8 cellular contexts compared by ENCODE assay signal in genomic region chr3:48709051-48709461, GRCh38. TPM values are rescaled to one million over a fixed set of nuclear protein-coding genes. Genes with fewer than 3 reads are reported as not detected.
DNase-seq lines count a peak whose midpoint lies in the region; ATAC-seq, FAIRE-seq and TF ChIP-seq lines count a peak whose summit lies in the region.

No MANE protein-coding gene starts in this region.

- peaks cover 0 to 59% of the 10 kb centered on the region in 2 donors for H3K36me3 ChIP-seq in adrenal gland (replicated peaks in 1 of 2)
- peaks cover 96% of the 10 kb centered on the region for H3K36me3 ChIP-seq in mesodermal cell (ENCODE audit: control insufficient read depth, insufficient read depth, low read length)

- TF ChIP-seq POLR2A in adrenal gland (IDR thresholded peaks at IDR 0.05), result no peak

- intact Hi-C loops in right cardiac atrium (cut with DNase I), result no loop called here
- intact Hi-C loops in Right ventricle myocardium inferior (cut with DNase I), result no loop called here
- intact Hi-C loops in adrenal gland (cut with DNase I), result no loop called here

- H3K4me3 ChIP-seq in right cardiac atrium (ENCODE audit: low read length), result no peak overlapping the region
- no peak overlapping the region for H3K4me3 ChIP-seq in adrenal gland
- H3K4me3 ChIP-seq in mesodermal cell (ENCODE audit: extremely low read depth, insufficient read depth, low read length, poor library complexity, severe bottlenecking), result no peak overlapping the region

- TF ChIP-seq CTCF in adrenal gland (IDR thresholded peaks at IDR 0.05), result no peak

- H3K4me1 ChIP-seq in right cardiac atrium (ENCODE audit: control insufficient read depth, insufficient read depth, low read length), result peaks cover 7% of the 10 kb centered on the region
- peaks cover 13 to 56% of the 10 kb centered on the region in 2 donors for H3K4me1 ChIP-seq in adrenal gland (replicated peaks in 1 of 2)
- peaks cover 13% of the 10 kb centered on the region for H3K4me1 ChIP-seq in mesodermal cell (ENCODE audit: control insufficient read depth, insufficient read depth, low read length, poor library complexity, severe bottlenecking)

- WGBS in right cardiac atrium, result 64% methylated on average over 7 of the region's 7 CpGs
- WGBS in adrenal gland, 4 donors, result 65 to 76% (median 67%) methylated on average over 6 to 7 of the region's 7 CpGs
- WGBS in mesodermal cell (ENCODE audit: insufficient coverage in 2 of 2), 2 experiments, result 94 to 98% methylated on average over 7 of the region's 7 CpGs

- DNase-seq in right cardiac atrium, result no peak
- no peak for DNase-seq in Right ventricle myocardium inferior (ENCODE audit: missing footprints)
- no peak for DNase-seq in adrenal gland
- no peak for DNase-seq in urothelium cell line (ENCODE audit: low spot score)
- DNase-seq in SW 1271 (lab: John Stamatoyannopoulos, UW), result no peak

- FAIRE-seq in urothelium cell line (lab: Jason Lieb, UNC), result peak; percentile 20

- H3K27me3 ChIP-seq in right cardiac atrium (ENCODE audit: control insufficient read depth, insufficient read depth) (no peaks in the 10 kb centered on the region), adrenal gland (no peaks in the 10 kb centered on the region)

- peak overlapping the region; percentile 28 for H3K27ac ChIP-seq in right cardiac atrium (ENCODE audit: low read length)
- peak overlapping the region in 3 of 5 donors; percentile 13 to 79 (median 35) for H3K27ac ChIP-seq in adrenal gland
- H3K27ac ChIP-seq in mesodermal cell (ENCODE audit: low read depth, low read length, severe bottlenecking), result peak overlapping the region; percentile 45

- no peaks in the 10 kb centered on the region for H3K9me3 ChIP-seq in right cardiac atrium (ENCODE audit: control insufficient read depth, low read length)
- no peaks in the 10 kb centered on the region for H3K9me3 ChIP-seq in adrenal gland (replicated peaks in 1 of 3)
- H3K9me3 ChIP-seq in mesodermal cell (ENCODE audit: control insufficient read depth, low read length), result no peaks in the 10 kb centered on the region

- no peak for ATAC-seq in right cardiac atrium
- no peak for ATAC-seq in Right ventricle myocardium inferior
- ATAC-seq in HG03342 (IDR thresholded peaks at IDR 0.05; ENCODE audit: unreplicated experiment), result no peak
- no peak for ATAC-seq in GM18873 (IDR thresholded peaks at IDR 0.05; ENCODE audit: low FRiP score, unreplicated experiment)

RNA-seq across cellular contexts. Expression of gene IP6K2, which starts 8.0 kb away (rescaled TPM):
- total RNA-seq in right cardiac atrium, result 10 to 100 TPM; 21.2 to 43.2 (median 33.8) TPM
- 57.8 TPM for polyA plus RNA-seq in right cardiac atrium
- total RNA-seq in Right ventricle myocardium inferior, result 29.3 TPM
- 100 to 1,000 TPM in 4 of 8 donors, 10 to 100 TPM in 4; 44.9 to 130 (median 98.4) TPM for total RNA-seq in adrenal gland
- polyA plus RNA-seq in adrenal gland, result 100 to 1,000 TPM in 2 of 3 donors, 10 to 100 TPM in 1; 67.2 to 185 (median 182) TPM
- polyA plus RNA-seq in mesodermal cell (2013, experiment 1 of 2), result 155 TPM
- polyA plus RNA-seq in mesodermal cell (2013, experiment 2 of 2), result 132 TPM

RNA-seq across cellular contexts. Expression of gene NCKIPSD, which starts 23.3 kb away (rescaled TPM):
- total RNA-seq in right cardiac atrium (10 to 100 TPM; 31.1 to 49.8 (median 42.1) TPM), Right ventricle myocardium inferior (15.4 TPM), adrenal gland (10 to 100 TPM; 21.5 to 78.7 (median 36.3) TPM)
- polyA plus RNA-seq in right cardiac atrium (32.5 TPM), adrenal gland (10 to 100 TPM; 14.0 to 29.9 (median 15.7) TPM)
- polyA plus RNA-seq in mesodermal cell (2013, experiment 1 of 2), result 23.4 TPM
- polyA plus RNA-seq in mesodermal cell (2013, experiment 2 of 2), result 20.1 TPM

RNA-seq across cellular contexts. Expression of gene CELSR3, which starts 46.4 kb away (rescaled TPM):
- total RNA-seq in right cardiac atrium (under 1 TPM; 0.20 to 0.33 (median 0.27) TPM), Right ventricle myocardium inferior (0.38 TPM), adrenal gland (1 to 10 TPM in 5 of 8 donors, under 1 TPM in 3; 0.78 to 3.9 (median 1.3) TPM)
- polyA plus RNA-seq in right cardiac atrium (0.27 TPM), adrenal gland (10 to 100 TPM in 1 of 3 donors, 1 to 10 TPM in 2; 1.4 to 23.5 (median 4.4) TPM)
- polyA plus RNA-seq in mesodermal cell (2013, experiment 1 of 2), result 21.2 TPM
- polyA plus RNA-seq in mesodermal cell (2013, experiment 2 of 2), result 14.6 TPM
